ENCODE assay signal across 7 cellular contexts in the genomic region with DNA sequence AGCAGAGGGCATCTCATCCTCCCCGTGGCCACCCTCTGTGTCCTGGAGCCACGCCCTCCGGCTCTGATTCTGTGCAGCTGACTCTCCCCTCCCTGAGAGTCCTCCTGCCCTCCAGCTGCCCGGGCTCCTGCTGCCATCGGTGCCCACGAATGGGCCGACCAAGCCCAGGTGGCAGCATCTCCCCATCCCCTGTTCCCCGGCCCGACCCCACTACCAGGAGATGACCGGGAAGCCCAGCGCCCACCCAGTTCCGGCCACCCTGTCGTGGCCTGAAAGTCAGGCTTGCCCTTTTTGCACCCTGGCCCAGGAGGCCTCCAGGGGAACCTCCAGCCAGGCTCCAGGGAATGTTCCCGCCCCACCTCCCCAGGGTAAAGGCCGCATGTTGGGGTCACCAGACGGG. TPM values are rescaled to one million over a fixed set of nuclear protein-coding genes. Genes with fewer than 3 reads are reported as not detected.
"Had no signal": no experiment of that assay in that cellular context is flagged by ENCODE, and none has a peak within 500 bp of the region (broad histone marks: within the 10 kb centered on the region; RNA-seq: fewer than 3 reads in every experiment).

No MANE protein-coding gene starts in this region.

RNA-seq across cellular contexts. Expression of gene TBC1D3E, which starts 7.1 kb away (rescaled TPM):
- total RNA-seq: activated CD8-positive, alpha-beta memory T cell treated with anti-CD3 and anti-CD28 coated beads, Interleukin-2, amount 10 ng/mL, durations not matched to agents 7 days and 5 days; activated T-helper 2 cell treated with anti-CD3 and anti-CD28 coated beads, Interferon-gamma antibody, Interleukin-2, Interleukin-4, amounts not matched to agents 10 μg/mL and 5 μg/mL and 100 μg/mL, durations not matched to agents 14 hours and 24 hours and 36 hours; aorta; breast epithelium; IMR-90; T-helper 1 cell treated with Interleukin-12 subunit alpha and Interleukin-12 subunit beta and Interleukin-4 antibody, amounts not matched to agents 30 ng/mL and 1 ng/mL, for 36 hours had no signal
- polyA plus RNA-seq: aorta, IMR-90 had no signal

RNA-seq across cellular contexts. Expression of gene TBC1D3, which starts 57.5 kb away (rescaled TPM):
- total RNA-seq: activated T-helper 2 cell treated with anti-CD3 and anti-CD28 coated beads, Interferon-gamma antibody, Interleukin-2, Interleukin-4, amounts not matched to agents 10 μg/mL and 5 μg/mL and 100 μg/mL, durations not matched to agents 14 hours and 24 hours and 36 hours; aorta; breast epithelium; IMR-90; SJSA1; T-helper 1 cell treated with Interleukin-12 subunit alpha and Interleukin-12 subunit beta and Interleukin-4 antibody, amounts not matched to agents 30 ng/mL and 1 ng/mL, for 36 hours had no signal
- polyA plus RNA-seq: aorta, IMR-90 had no signal
